Comparison of ENCODE assay signal across 8 cellular contexts in genomic region chr7:108455524-108455832, GRCh38. TPM values are rescaled to one million over a fixed set of nuclear protein-coding genes. Genes with fewer than 3 reads are reported as not detected.
DNase-seq lines count a peak whose midpoint lies in the region; ATAC-seq and TF ChIP-seq lines count a peak whose summit lies in the region.

No MANE protein-coding gene starts in this region.

- ATAC-seq in GM18502 (IDR thresholded peaks at IDR 0.05; ENCODE audit: poor library complexity, unreplicated experiment) (peak; percentile 23), HG03442 (IDR thresholded peaks at IDR 0.05; ENCODE audit: unreplicated experiment) (peak; percentile 19), lower lobe of right lung (no peak), upper lobe of right lung (no peak)

- H3K27ac ChIP-seq in breast epithelium (no peak overlapping the region), lower lobe of right lung (peak overlapping the region; percentile 18), upper lobe of right lung (no peak overlapping the region)

- H3K4me1 ChIP-seq in breast epithelium = no peaks in the 10 kb centered on the region
- peaks cover 16% of the 10 kb centered on the region for H3K4me1 ChIP-seq in lower lobe of right lung
- H3K4me1 ChIP-seq in upper lobe of right lung = peaks cover 12% of the 10 kb centered on the region

- DNase-seq in breast epithelium (ENCODE audit: low spot score in 2 of 2) (no peak), lower lobe of right lung (no peak), upper lobe of right lung (peak; percentile 61), DMS114 treated with DMSO at 0.1 percent for 48 hours (lab: John Stamatoyannopoulos, UW; ENCODE audit: unreplicated experiment) (no peak), NOMO-1 treated with DMSO at 0.1 percent for 48 hours (lab: John Stamatoyannopoulos, UW; ENCODE audit: unreplicated experiment) (no peak), NCI-H2196 treated with DMSO at 0.1 percent for 48 hours (lab: John Stamatoyannopoulos, UW; ENCODE audit: unreplicated experiment) (no peak)

- H3K9me3 ChIP-seq in breast epithelium (no peaks in the 10 kb centered on the region), lower lobe of right lung (no peaks in the 10 kb centered on the region), upper lobe of right lung (no peaks in the 10 kb centered on the region)

- TF ChIP-seq CTCF in breast epithelium (IDR thresholded peaks at IDR 0.05) = no peak
- no peak for TF ChIP-seq CTCF in lower lobe of right lung (IDR thresholded peaks at IDR 0.05)
- no peak for TF ChIP-seq CTCF in upper lobe of right lung (IDR thresholded peaks at IDR 0.05)

- intact Hi-C loops in breast epithelium (cut with DNase I; ENCODE audit: low total_unique reads) = no loop called here
- intact Hi-C loops in lower lobe of right lung (cut with DNase I) = no loop called here
- intact Hi-C loops in upper lobe of right lung (cut with DNase I) = no loop called here

- H3K4me3 ChIP-seq in breast epithelium (peak overlapping the region; percentile 43 to 66 (median 59)), lower lobe of right lung (peak overlapping the region; percentile 47), upper lobe of right lung (peak overlapping the region; percentile 49)

- H3K27me3 ChIP-seq in breast epithelium = peaks cover 0 to 24% of the 10 kb centered on the region in 2 donors
- H3K27me3 ChIP-seq in lower lobe of right lung (ENCODE audit: low read depth) = peaks cover 43% of the 10 kb centered on the region
- peaks cover 72% of the 10 kb centered on the region for H3K27me3 ChIP-seq in upper lobe of right lung

- H3K36me3 ChIP-seq in breast epithelium (no peaks in the 10 kb centered on the region), lower lobe of right lung (no peaks in the 10 kb centered on the region), upper lobe of right lung (no peaks in the 10 kb centered on the region)

- no peak for TF ChIP-seq POLR2A in breast epithelium (IDR thresholded peaks at IDR 0.05)

RNA-seq across cellular contexts. Expression of gene NRCAM, which starts 0.8 kb away (rescaled TPM):
- total RNA-seq in breast epithelium = 10 to 100 TPM in 1 of 3 donors, 1 to 10 TPM in 2; 3.3 to 62.4 (median 4.2) TPM
- 2.6 TPM for total RNA-seq in lower lobe of right lung
- total RNA-seq in upper lobe of right lung = 2.0 TPM

Comparison
In these comparisons a context has a peak if more than half of its experiments do, and no peak if none do; other contexts are left out.
1. ATAC-seq: peak in GM18502 (single experiment) and HG03442 (single experiment); none in lower lobe of right lung (0 of 2) and upper lobe of right lung (single experiment).
2. Peak in every context shown above with its lines, with median percentiles within 50 percentile points of each other: H3K4me3 ChIP-seq.